ENCODE assay signal across 20 cellular contexts in the genomic region with DNA sequence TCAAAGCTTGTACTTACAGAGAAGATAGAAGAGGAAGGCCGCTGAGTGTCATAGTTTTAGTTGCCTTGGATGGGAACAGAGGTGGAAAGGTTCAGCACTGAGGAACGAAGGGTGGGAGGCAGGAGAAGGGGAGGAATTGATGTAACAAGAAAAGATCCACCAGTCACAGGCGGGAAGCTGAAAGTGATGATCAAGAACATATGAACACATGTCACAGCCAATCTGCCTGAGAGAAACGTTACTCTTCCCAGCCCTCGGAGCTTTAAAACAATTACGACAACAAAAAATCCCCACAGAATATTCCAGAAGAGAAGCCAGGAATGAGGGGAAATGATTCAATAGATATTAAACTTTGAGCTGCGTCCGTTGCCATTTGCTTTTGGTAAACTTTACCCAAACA.
"Had no signal": no experiment of that assay in that cellular context is flagged by ENCODE, and none has a peak within 500 bp of the region (broad histone marks: within the 10 kb centered on the region; RNA-seq: fewer than 3 reads in every experiment).

No MANE protein-coding gene starts in this region.

- H3K4me3 Mint-ChIP-seq: activated CD4-positive, alpha-beta memory T cell treated with anti-CD3 and anti-CD28 coated beads, Interleukin-2, amount 10 ng/mL, durations not matched to agents 7 days and 5 days; activated CD4-positive, alpha-beta T cell treated with anti-CD3 and anti-CD28 coated beads, Interleukin-2, amount 10 ng/mL, durations not matched to agents 24 days and 14 days; activated T-helper 17 cell treated with anti-CD3 and anti-CD28 coated beads, Interleukin-2, amount 50 U/mL, for 72 hours; central memory CD8-positive, alpha-beta T cell; memory B cell; nephron; stimulated activated memory B cell treated with anti-CD40 and anti-IgM and Interleukin-4, amounts not matched to agents 10 μg/mL and 1 μg/mL and 100 μg/mL, for 72 hours had no signal

- H3K4me3 ChIP-seq: adrenal gland, ascending aorta, gastroesophageal sphincter, heart right ventricle, sigmoid colon, smooth muscle cell, stomach, transverse colon had no signal

- H3K4me1 Mint-ChIP-seq: activated CD4-positive, alpha-beta memory T cell treated with anti-CD3 and anti-CD28 coated beads, Interleukin-2, amount 10 ng/mL, durations not matched to agents 7 days and 5 days; activated CD4-positive, alpha-beta T cell treated with anti-CD3 and anti-CD28 coated beads, Interleukin-2, amount 10 ng/mL, durations not matched to agents 24 days and 14 days; activated T-helper 17 cell treated with anti-CD3 and anti-CD28 coated beads, Interleukin-2, amount 50 U/mL, for 72 hours; central memory CD8-positive, alpha-beta T cell; memory B cell; nephron; stimulated activated memory B cell treated with anti-CD40 and anti-IgM and Interleukin-4, amounts not matched to agents 10 μg/mL and 1 μg/mL and 100 μg/mL, for 72 hours had no signal

- H3K4me1 ChIP-seq: adrenal gland, ascending aorta, gastroesophageal sphincter, heart right ventricle, sigmoid colon, stomach, transverse colon had no signal

- H3K36me3 ChIP-seq: adrenal gland, ascending aorta, gastroesophageal sphincter, heart right ventricle, sigmoid colon, stomach, transverse colon had no signal

- H3K4me2 ChIP-seq: smooth muscle cell had no signal

- H3K27ac ChIP-seq: adrenal gland, ascending aorta, epithelial cell of prostate, gastroesophageal sphincter, heart right ventricle, sigmoid colon, stomach, transverse colon had no signal

- H3K27me3 ChIP-seq: adrenal gland, ascending aorta, gastroesophageal sphincter, heart right ventricle, sigmoid colon, stomach, transverse colon had no signal

- DNase-seq: activated CD4-positive, alpha-beta memory T cell treated with anti-CD3 and anti-CD28 coated beads, Interleukin-2, amount 10 ng/mL, durations not matched to agents 7 days and 5 days; activated CD4-positive, alpha-beta T cell treated with anti-CD3 and anti-CD28 coated beads, Interleukin-2, amount 10 ng/mL, durations not matched to agents 24 days and 14 days; heart right ventricle; left colon; retina; sigmoid colon; stimulated activated CD4-positive, alpha-beta T cell treated with anti-CD3 and anti-CD28 coated beads, Interleukin-15, amount 100 ng/mL, for 24 hours; stomach; transverse colon had no signal

- H3K9me3 ChIP-seq: adrenal gland, ascending aorta, gastroesophageal sphincter, heart right ventricle, sigmoid colon, stomach, transverse colon had no signal

- H3K27ac Mint-ChIP-seq: activated CD4-positive, alpha-beta memory T cell treated with anti-CD3 and anti-CD28 coated beads, Interleukin-2, amount 10 ng/mL, durations not matched to agents 7 days and 5 days; activated CD4-positive, alpha-beta T cell treated with anti-CD3 and anti-CD28 coated beads, Interleukin-2, amount 10 ng/mL, durations not matched to agents 24 days and 14 days; activated naive CD4-positive, alpha-beta T cell treated with anti-CD3 and anti-CD28 coated beads, Interleukin-2, amount 50 U/mL, for 72 hours; activated T-helper 17 cell treated with anti-CD3 and anti-CD28 coated beads, Interleukin-2, amount 50 U/mL, for 72 hours; memory B cell; stimulated activated memory B cell treated with anti-CD40 and anti-IgM and Interleukin-4, amounts not matched to agents 10 μg/mL and 1 μg/mL and 100 μg/mL, for 72 hours had no signal

- H3K9me3 Mint-ChIP-seq: activated CD4-positive, alpha-beta memory T cell treated with anti-CD3 and anti-CD28 coated beads, Interleukin-2, amount 10 ng/mL, durations not matched to agents 7 days and 5 days; activated CD4-positive, alpha-beta T cell treated with anti-CD3 and anti-CD28 coated beads, Interleukin-2, amount 10 ng/mL, durations not matched to agents 24 days and 14 days; activated naive CD4-positive, alpha-beta T cell treated with anti-CD3 and anti-CD28 coated beads, Interleukin-2, amount 50 U/mL, for 72 hours; activated T-helper 17 cell treated with anti-CD3 and anti-CD28 coated beads, Interleukin-2, amount 50 U/mL, for 72 hours; central memory CD8-positive, alpha-beta T cell; memory B cell; nephron; stimulated activated memory B cell treated with anti-CD40 and anti-IgM and Interleukin-4, amounts not matched to agents 10 μg/mL and 1 μg/mL and 100 μg/mL, for 72 hours had no signal

- H3K27me3 Mint-ChIP-seq: activated CD4-positive, alpha-beta memory T cell treated with anti-CD3 and anti-CD28 coated beads, Interleukin-2, amount 10 ng/mL, durations not matched to agents 7 days and 5 days; activated T-helper 17 cell treated with anti-CD3 and anti-CD28 coated beads, Interleukin-2, amount 50 U/mL, for 72 hours; central memory CD8-positive, alpha-beta T cell; memory B cell; stimulated activated memory B cell treated with anti-CD40 and anti-IgM and Interleukin-4, amounts not matched to agents 10 μg/mL and 1 μg/mL and 100 μg/mL, for 72 hours had no signal

- ATAC-seq: activated naive CD4-positive, alpha-beta T cell treated with anti-CD3 and anti-CD28 coated beads, Interleukin-2, amount 50 U/mL, for 72 hours; activated T-helper 17 cell treated with anti-CD3 and anti-CD28 coated beads, Interleukin-2, amount 50 U/mL, for 72 hours; gastroesophageal sphincter; heart right ventricle; left colon; stimulated activated memory B cell treated with anti-CD40 and anti-IgM and Interleukin-4, amounts not matched to agents 10 μg/mL and 1 μg/mL and 100 μg/mL, for 72 hours had no signal

- H3K36me3 Mint-ChIP-seq: activated naive CD4-positive, alpha-beta T cell treated with anti-CD3 and anti-CD28 coated beads, Interleukin-2, amount 50 U/mL, for 72 hours; memory B cell; stimulated activated memory B cell treated with anti-CD40 and anti-IgM and Interleukin-4, amounts not matched to agents 10 μg/mL and 1 μg/mL and 100 μg/mL, for 72 hours had no signal
